20 cellular contexts compared by ENCODE assay signal in the genomic region with DNA sequence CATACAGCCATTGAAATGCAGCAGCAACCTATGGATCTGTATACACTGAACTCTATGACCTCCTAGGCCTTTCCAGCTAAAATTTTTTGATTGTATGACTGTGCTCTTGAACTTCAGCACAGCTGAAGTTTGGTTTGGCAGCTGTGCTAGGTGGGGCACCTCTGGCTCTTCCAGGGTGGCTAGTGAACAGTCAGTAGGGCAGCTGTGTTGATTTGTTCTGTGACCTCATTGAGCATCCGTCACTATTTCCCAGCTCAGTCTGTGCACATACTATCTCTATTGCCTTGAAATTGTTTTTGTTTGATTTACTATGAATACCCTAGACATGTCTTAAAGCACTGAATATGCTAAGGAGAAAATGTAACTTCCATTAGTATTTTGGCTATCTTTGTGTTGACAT.
DNase-seq lines count a peak whose midpoint lies in the region; ATAC-seq and TF ChIP-seq lines count a peak whose summit lies in the region.
"Had no signal": no experiment of that assay in that cellular context is flagged by ENCODE, and none has a peak within 500 bp of the region (broad histone marks: within the 10 kb centered on the region; RNA-seq: fewer than 3 reads in every experiment).

No MANE protein-coding gene starts in this region.

- no peak for TF ChIP-seq EP300 in sigmoid colon (IDR thresholded peaks at IDR 0.05)

- no peak overlapping the region for H3K4me2 ChIP-seq in fibroblast of lung (ENCODE audit: extremely low read depth, insufficient read depth, low read length)
- H3K4me2 ChIP-seq: BLaER1, PC-9 had no signal

- no peaks in the 10 kb centered on the region for H3K79me2 ChIP-seq in fibroblast of lung (ENCODE audit: control insufficient read depth, insufficient read depth, low read length)

- H3K9me3 ChIP-seq in fibroblast of lung (ENCODE audit: control insufficient read depth, insufficient read depth, low read depth, low read length), result no peaks in the 10 kb centered on the region
- no peaks in the 10 kb centered on the region for H3K9me3 ChIP-seq in sigmoid colon
- H3K9me3 ChIP-seq: BLaER1, pancreas had no signal

- ATAC-seq in esophagus mucosa, result no peak
- no peak for ATAC-seq in HG03378 (IDR thresholded peaks at IDR 0.05; ENCODE audit: unreplicated experiment)
- ATAC-seq: activated naive CD8-positive, alpha-beta T cell treated with anti-CD3 and anti-CD28 coated beads, Interleukin-2, amount 50 U/mL, for 24 hours; pancreas had no signal

- H3K4me3 ChIP-seq in fibroblast of lung (replicated peaks in 1 of 4; ENCODE audit: control extremely low read depth in 1 of 4, insufficient read depth in 1 of 4, low read depth in 3 of 4, low read length in 4 of 4), result no peak overlapping the region
- no peak overlapping the region for H3K4me3 ChIP-seq in sigmoid colon
- H3K4me3 ChIP-seq: BLaER1, pancreas, PC-9 had no signal

- DNase-seq in GM03348 (ENCODE audit: low spot score) (peak; percentile 6), NCI-H69 (lab: John Stamatoyannopoulos, UW) (peak; percentile 68), fibroblast of lung (ENCODE audit: low read depth in 2 of 2) (peak; percentile 6 to 69), sigmoid colon (no peak)
- DNase-seq in activated CD8-positive, alpha-beta memory T cell treated with anti-CD3 and anti-CD28 coated beads, Interleukin-2, amount 50 U/mL, for 4 hours, result no peak
- DNase-seq: activated CD4-positive, alpha-beta T cell treated with anti-CD3 and anti-CD28 coated beads, Interleukin-2, amount 10 ng/mL, durations not matched to agents 7 days and 5 days; activated naive CD8-positive, alpha-beta T cell treated with anti-CD3 and anti-CD28 coated beads, Interleukin-2, amount 50 U/mL, for 24 hours; Calu3; dermis blood vessel endothelial cell; HFFc6; NCI-H1436 treated with DMSO at 0.1 percent for 48 hours; NCI-H748 treated with DMSO at 0.1 percent for 48 hours; pancreas; PC-9 had no signal

- no peak for TF ChIP-seq POLR2A in sigmoid colon (IDR thresholded peaks at IDR 0.05)

- H3K9ac ChIP-seq in fibroblast of lung (ENCODE audit: insufficient read depth, low read length), result no peak overlapping the region
- H3K9ac ChIP-seq: BLaER1 had no signal

- intact Hi-C loops in sigmoid colon (cut with DNase I), result no loop called here

- 69 to 83% methylated on average over 1 of the region's 1 CpG for WGBS in sigmoid colon, 2 donors

- H3K27ac ChIP-seq in fibroblast of lung (ENCODE audit: insufficient read depth, low read length), result no peak overlapping the region
- H3K27ac ChIP-seq in sigmoid colon, result peak overlapping the region in 3 of 4 donors; percentile 34 to 67 (median 56)
- H3K27ac ChIP-seq: BLaER1, HL-60, pancreas, PC-9, SK-N-MC, VCaP had no signal

- H3K4me1 ChIP-seq in fibroblast of lung (ENCODE audit: control insufficient read depth, extremely low read depth, insufficient read depth, low read length) (no peaks in the 10 kb centered on the region), sigmoid colon (peaks cover 0 to 42% (median 17%) of the 10 kb centered on the region in 4 donors)
- H3K4me1 ChIP-seq: pancreas had no signal

- TF ChIP-seq CTCF in fibroblast of lung (conservative IDR thresholded peaks at IDR 0.05 in 1 of 2, IDR thresholded peaks at IDR 0.05 in 1 of 2; ENCODE audit: low read depth in 1 of 2, low read length in 2 of 2) (no peak), sigmoid colon (IDR thresholded peaks at IDR 0.05) (no peak)

- no peaks in the 10 kb centered on the region for H4K20me1 ChIP-seq in fibroblast of lung (ENCODE audit: control insufficient read depth, extremely low read depth, insufficient read depth, low read length)
- H4K20me1 ChIP-seq: BLaER1 had no signal

- no peaks in the 10 kb centered on the region for H3K36me3 ChIP-seq in fibroblast of lung (ENCODE audit: control insufficient read depth, insufficient read depth, low read length)
- H3K36me3 ChIP-seq in sigmoid colon, result no peaks in the 10 kb centered on the region
- H3K36me3 ChIP-seq: BLaER1, pancreas had no signal

- H3K27me3 ChIP-seq in fibroblast of lung (ENCODE audit: control insufficient read depth, insufficient read depth, low read length) (no peaks in the 10 kb centered on the region), sigmoid colon (no peaks in the 10 kb centered on the region)
- H3K27me3 ChIP-seq: BLaER1, pancreas had no signal

- no peak overlapping the region for H2AFZ ChIP-seq in fibroblast of lung (ENCODE audit: low read length)
- H2AFZ ChIP-seq: PC-9 had no signal

Comparison
In these comparisons a context has a peak if more than half of its experiments do, and no peak if none do; other contexts are left out.
1. DNase-seq: peak in GM03348 (single experiment), NCI-H69 (single experiment) and fibroblast of lung (2 of 2); none in sigmoid colon (single experiment) and activated CD8-positive, alpha-beta memory T cell treated with anti-CD3 and anti-CD28 coated beads, Interleukin-2, amount 50 U/mL, for 4 hours (single experiment).